Comparison of ENCODE assay signal across 22 cellular contexts in genomic region chr7:17493451-17493850, GRCh38.
A peak's percentile ranks its signal among the peaks of the same experiment; 100 is the strongest.
DNase-seq lines count a peak whose midpoint lies in the region; ATAC-seq and TF ChIP-seq lines count a peak whose summit lies in the region.
"Had no signal": no experiment of that assay in that cellular context is flagged by ENCODE, and none has a peak within 500 bp of the region (broad histone marks: within the 10 kb centered on the region; RNA-seq: fewer than 3 reads in every experiment).

No MANE protein-coding gene starts in this region.

- ATAC-seq in HG03342 (IDR thresholded peaks at IDR 0.05; ENCODE audit: unreplicated experiment): no peak
- ATAC-seq in HG02852 (IDR thresholded peaks at IDR 0.05; ENCODE audit: unreplicated experiment): no peak
- ATAC-seq: Panc1, SK-N-SH treated with all-trans-retinoic acid at 6 μM for 48 hours had no signal

- no peaks in the 10 kb centered on the region for H3K36me3 Mint-ChIP-seq in glutamatergic neuron (ENCODE audit: unreplicated experiment)
- H3K36me3 Mint-ChIP-seq: CD14-positive monocyte had no signal

- peak; percentile 16 for DNase-seq in EH (ENCODE audit: low read depth)
- peak; percentile 75 for DNase-seq in MV-4-11 (lab: John Stamatoyannopoulos, UW)
- DNase-seq in amniotic epithelial cell (ENCODE audit: low read depth): peak; percentile 80
- peak; percentile 59 for DNase-seq in fibroblast of villous mesenchyme (ENCODE audit: low read depth)
- DNase-seq in glutamatergic neuron: no peak
- DNase-seq: AML-193, COR-L47, EL, H9, IMR-90, Karpas-422, MM.1S, NCI-H1417 treated with DMSO at 0.1 percent for 48 hours, NCI-H2029, NCI-H2171, NCI-H446, Right ventricle myocardium superior had no signal

- no peaks in the 10 kb centered on the region for H3K4me1 Mint-ChIP-seq in glutamatergic neuron (ENCODE audit: low read depth, unreplicated experiment)

- H3K4me3 ChIP-seq in fibroblast of villous mesenchyme (ENCODE audit: low read depth, low read length): no peak overlapping the region

- TF ChIP-seq CTCF in fibroblast of villous mesenchyme (IDR thresholded peaks at IDR 0.05; ENCODE audit: insufficient read depth, low read depth, low read length): no peak
- TF ChIP-seq CTCF in glutamatergic neuron (IDR thresholded peaks at IDR 0.05; ENCODE audit: partially characterized antibody, unreplicated experiment): no peak

- no peak overlapping the region for H3K27ac Mint-ChIP-seq in glutamatergic neuron (ENCODE audit: unreplicated experiment)
- H3K27ac Mint-ChIP-seq: CD14-positive monocyte, H9 had no signal

- no peaks in the 10 kb centered on the region for H3K27me3 Mint-ChIP-seq in glutamatergic neuron (ENCODE audit: unreplicated experiment)

- H3K9me3 Mint-ChIP-seq in glutamatergic neuron (ENCODE audit: unreplicated experiment): no peaks in the 10 kb centered on the region
- H3K9me3 Mint-ChIP-seq: H9 had no signal

- no peak overlapping the region for H3K4me3 Mint-ChIP-seq in glutamatergic neuron (ENCODE audit: unreplicated experiment)
- H3K4me3 Mint-ChIP-seq: CD14-positive monocyte, H9 had no signal
